Comparison of ENCODE assay signal across 8 cellular contexts in the genomic region with DNA sequence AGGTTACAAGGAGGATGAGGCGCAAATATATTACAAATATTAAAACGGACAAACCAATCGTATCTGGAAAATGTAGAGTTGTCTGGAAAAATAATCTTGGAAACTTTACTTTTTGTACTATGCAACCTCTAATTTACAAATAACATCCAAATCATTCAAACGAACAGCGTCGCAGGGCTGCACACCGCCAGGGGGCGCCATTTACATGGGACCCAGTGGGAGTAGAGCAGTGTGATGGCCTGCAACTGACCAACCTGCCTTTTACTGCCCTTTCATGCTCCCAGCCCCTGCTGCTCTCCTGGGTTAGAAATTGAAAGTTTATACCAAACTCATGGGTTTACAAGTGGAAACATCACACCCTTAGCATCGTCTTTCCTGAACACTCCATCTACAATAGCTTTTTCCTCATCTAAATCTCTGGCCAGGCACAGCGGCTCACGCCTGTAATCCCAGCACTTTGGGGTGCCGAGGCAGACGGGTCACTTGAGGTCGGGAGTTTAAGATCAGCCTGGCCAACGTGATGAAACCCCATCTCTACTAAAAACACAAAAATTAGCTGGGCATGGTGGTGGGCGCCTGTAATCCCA. TPM values are rescaled to one million over a fixed set of nuclear protein-coding genes. Genes with fewer than 3 reads are reported as not detected.
DNase-seq lines count a peak whose midpoint lies in the region; ATAC-seq and TF ChIP-seq lines count a peak whose summit lies in the region.

No MANE protein-coding gene starts in this region.

- peak in 1 of 2 donors; percentile 74 for TF ChIP-seq CTCF in right atrium auricular region (IDR thresholded peaks at IDR 0.05)
- peak; percentile 80 for TF ChIP-seq CTCF in epithelial cell of esophagus (IDR thresholded peaks at IDR 0.05; ENCODE audit: insufficient read depth, low read depth, low read length, missing control alignments)
- TF ChIP-seq CTCF in omental fat pad (IDR thresholded peaks at IDR 0.05) = peak in 2 of 3 donors; percentile 20 to 43

- H3K27ac ChIP-seq in right atrium auricular region = no peak overlapping the region

- peaks cover 1% of the 10 kb centered on the region for H3K36me3 Mint-ChIP-seq in activated CD4-positive, alpha-beta memory T cell treated with anti-CD3 and anti-CD28 coated beads for 36 hours

- peak overlapping the region; percentile 62 for H3K27ac Mint-ChIP-seq in activated CD4-positive, alpha-beta memory T cell treated with anti-CD3 and anti-CD28 coated beads for 36 hours

- no peak overlapping the region for H3K4me3 Mint-ChIP-seq in activated CD4-positive, alpha-beta memory T cell treated with anti-CD3 and anti-CD28 coated beads for 36 hours

- POLR2A ChIA-PET in activated CD4-positive, alpha-beta memory T cell treated with anti-CD3 and anti-CD28 coated beads for 36 hours (lab: Charles Lee) = interaction anchor here (1.1 to 1.2 kb wide), 2 partner anchors 54 to 88 kb away, joined by 3 read pairs; no protein-coding TSS in a partner anchor

- ATAC-seq in Right ventricle myocardium inferior (no peak), omental fat pad (ENCODE audit: low FRiP score) (no peak), HG03521 (IDR thresholded peaks at IDR 0.05; ENCODE audit: unreplicated experiment) (no peak)

- no peaks in the 10 kb centered on the region for H3K27me3 Mint-ChIP-seq in activated CD4-positive, alpha-beta memory T cell treated with anti-CD3 and anti-CD28 coated beads for 36 hours

- H3K4me1 ChIP-seq in right atrium auricular region = peaks cover 0 to 23% of the 10 kb centered on the region in 2 donors

- CTCF ChIA-PET in activated CD4-positive, alpha-beta memory T cell treated with anti-CD3 and anti-CD28 coated beads for 36 hours (lab: Charles Lee) = interaction anchor here (0.6 to 8.3 kb wide), 32 partner anchors 10 to 303 kb away, joined by 3 to 235 read pairs (median 3); partner anchors contain the start of genes PITPNC1 and PSMD12

- DNase-seq in Right ventricle myocardium inferior (ENCODE audit: missing footprints) (peak; percentile 75), right atrium auricular region (ENCODE audit: low spot score) (no peak), NCI-H226 (peak; percentile 51), epithelial cell of esophagus (ENCODE audit: low read depth) (peak; percentile 60), omental fat pad (ENCODE audit: low spot score) (no peak), amniotic stem cell (lab: John Stamatoyannopoulos, UW) (no peak)
- DNase-seq in activated CD4-positive, alpha-beta memory T cell treated with anti-CD3 and anti-CD28 coated beads for 36 hours = peak; percentile 83

- H3K4me3 ChIP-seq in right atrium auricular region (no peak overlapping the region), epithelial cell of esophagus (ENCODE audit: low read length) (no peak overlapping the region)

- H3K36me3 ChIP-seq in right atrium auricular region = no peaks in the 10 kb centered on the region

- no peaks in the 10 kb centered on the region for H3K9me3 ChIP-seq in right atrium auricular region

- intact Hi-C loops in Right ventricle myocardium inferior (cut with DNase I) = no loop called here
- intact Hi-C loops in activated CD4-positive, alpha-beta memory T cell treated with anti-CD3 and anti-CD28 coated beads for 36 hours (cut with micrococcal nuclease) = loop anchor here (1.0 kb wide), 1 partner anchor 216 kb away; no protein-coding TSS in a partner anchor

- peaks cover 62% of the 10 kb centered on the region for H3K4me1 Mint-ChIP-seq in activated CD4-positive, alpha-beta memory T cell treated with anti-CD3 and anti-CD28 coated beads for 36 hours (ENCODE audit: low read depth)

- peaks cover 6% of the 10 kb centered on the region for H3K9me3 Mint-ChIP-seq in activated CD4-positive, alpha-beta memory T cell treated with anti-CD3 and anti-CD28 coated beads for 36 hours

- H3K27me3 ChIP-seq in right atrium auricular region = no peaks in the 10 kb centered on the region

RNA-seq across cellular contexts. Expression of gene PITPNC1, which starts 10.0 kb away (rescaled TPM):
- 13.8 TPM for total RNA-seq in Right ventricle myocardium inferior
- total RNA-seq in right atrium auricular region = 10 to 100 TPM; 12.5 to 18.1 TPM
- total RNA-seq in activated CD4-positive, alpha-beta memory T cell treated with anti-CD3 and anti-CD28 coated beads for 36 hours = 10 to 100 TPM; 35.7 to 37.3 TPM
- 10 to 100 TPM; 22.6 to 53.4 (median 35.0) TPM for total RNA-seq in omental fat pad

RNA-seq across cellular contexts. Expression of gene PSMD12, which starts 20.7 kb away (rescaled TPM):
- 45.5 TPM for total RNA-seq in Right ventricle myocardium inferior
- total RNA-seq in right atrium auricular region = 10 to 100 TPM; 20.0 to 31.1 TPM
- 10 to 100 TPM; 94.0 to 98.6 TPM for total RNA-seq in activated CD4-positive, alpha-beta memory T cell treated with anti-CD3 and anti-CD28 coated beads for 36 hours
- 10 to 100 TPM; 23.6 to 52.4 (median 24.4) TPM for total RNA-seq in omental fat pad

Comparison
In these comparisons a context has a peak if more than half of its experiments do, and no peak if none do; other contexts are left out.
1. DNase-seq: peak in Right ventricle myocardium inferior (single experiment), NCI-H226 (single experiment), activated CD4-positive, alpha-beta memory T cell treated with anti-CD3 and anti-CD28 coated beads for 36 hours (single experiment) and epithelial cell of esophagus (single experiment); none in right atrium auricular region (single experiment), omental fat pad (single experiment) and amniotic stem cell (single experiment).